ENCODE assay signal across 15 cellular contexts in genomic region chr14:54133896-54134295, GRCh38.
A peak's percentile ranks its signal among the peaks of the same experiment; 100 is the strongest.
DNase-seq lines count a peak whose midpoint lies in the region; ATAC-seq and TF ChIP-seq lines count a peak whose summit lies in the region.
"Had no signal": no experiment of that assay in that cellular context is flagged by ENCODE, and none has a peak within 500 bp of the region (broad histone marks: within the 10 kb centered on the region; RNA-seq: fewer than 3 reads in every experiment).

No MANE protein-coding gene starts in this region.

- 38 to 40% methylated on average over 3 of the region's 3 CpGs for WGBS in thyroid gland, 2 donors

- H3K4me1 ChIP-seq in thyroid gland, result peaks cover 9 to 22% of the 10 kb centered on the region in 2 donors

- H3K4me3 ChIP-seq in thyroid gland (replicated peaks in 1 of 3), result no peak overlapping the region
- H3K4me3 ChIP-seq: smooth muscle cell had no signal

- POLR2A ChIA-PET in WTC11 (lab: Charles Lee), result no interaction called here

- no peaks in the 10 kb centered on the region for H3K27me3 Mint-ChIP-seq in WTC11 (ENCODE audit: low read depth)
- H3K27me3 Mint-ChIP-seq in nephron progenitor cell (ENCODE audit: low read depth, poor library complexity), result peaks cover 2% of the 10 kb centered on the region

- intact Hi-C loops in thyroid gland (cut with DNase I), result no loop called here

- CTCF ChIA-PET in WTC11 (lab: Charles Lee), result no interaction called here

- H3K36me3 ChIP-seq in thyroid gland, result no peaks in the 10 kb centered on the region
- H3K36me3 ChIP-seq: neutrophil had no signal

- H3K27ac ChIP-seq in thyroid gland, result no peak overlapping the region
- H3K27ac ChIP-seq: neutrophil had no signal

- DNase-seq in HuH-7 (ENCODE audit: low spot score) (peak; percentile 34), WTC11 (ENCODE audit: low spot score) (no peak), iris pigment epithelial cell (ENCODE audit: low read depth) (peak; percentile 85), thyroid gland (peak; percentile 47 to 48), GOT3 (lab: John Stamatoyannopoulos, UW) (no peak), nephron progenitor cell (no peak)
- DNase-seq: activated CD4-positive, alpha-beta T cell treated with anti-CD3 and anti-CD28 coated beads, Interleukin-2, amount 10 ng/mL, durations not matched to agents 24 days and 14 days; anterior cingulate cortex; CD4-positive, alpha-beta memory T cell; glutamatergic neuron; left cardiac atrium; T-helper 17 cell had no signal

- peaks cover 9% of the 10 kb centered on the region for H3K9me3 Mint-ChIP-seq in WTC11
- H3K9me3 Mint-ChIP-seq in nephron progenitor cell, result peaks cover 10% of the 10 kb centered on the region
- H3K9me3 Mint-ChIP-seq: activated CD4-positive, alpha-beta T cell treated with anti-CD3 and anti-CD28 coated beads, Interleukin-2, amount 10 ng/mL, durations not matched to agents 24 days and 14 days had no signal

- H3K4me1 Mint-ChIP-seq in WTC11 (peaks cover 11% of the 10 kb centered on the region), nephron progenitor cell (peaks cover 21% of the 10 kb centered on the region)
- H3K4me1 Mint-ChIP-seq: activated CD4-positive, alpha-beta T cell treated with anti-CD3 and anti-CD28 coated beads, Interleukin-2, amount 10 ng/mL, durations not matched to agents 24 days and 14 days had no signal

- ATAC-seq in WTC11 (no peak), GM19328 (IDR thresholded peaks at IDR 0.05; ENCODE audit: unreplicated experiment) (no peak)
- ATAC-seq: T-helper 17 cell had no signal

- H3K9me3 ChIP-seq in thyroid gland, result no peaks in the 10 kb centered on the region
- H3K9me3 ChIP-seq: neutrophil had no signal

- no peak overlapping the region for H3K27ac Mint-ChIP-seq in WTC11
- H3K27ac Mint-ChIP-seq in nephron progenitor cell, result no peak overlapping the region
- H3K27ac Mint-ChIP-seq: activated CD4-positive, alpha-beta T cell treated with anti-CD3 and anti-CD28 coated beads, Interleukin-2, amount 10 ng/mL, durations not matched to agents 24 days and 14 days; CD4-positive, alpha-beta memory T cell; T-helper 17 cell had no signal

- TF ChIP-seq POLR2A in thyroid gland (IDR thresholded peaks at IDR 0.05), result no peak

- TF ChIP-seq CTCF in WTC11 (IDR thresholded peaks at IDR 0.05) (no peak), thyroid gland (IDR thresholded peaks at IDR 0.05) (no peak), nephron progenitor cell (IDR thresholded peaks at IDR 0.05) (no peak)

- H3K36me3 Mint-ChIP-seq in WTC11 (no peaks in the 10 kb centered on the region), nephron progenitor cell (ENCODE audit: low read depth) (no peaks in the 10 kb centered on the region)
- H3K36me3 Mint-ChIP-seq: CD4-positive, alpha-beta memory T cell had no signal

- no peaks in the 10 kb centered on the region for H3K27me3 ChIP-seq in thyroid gland
- H3K27me3 ChIP-seq: neutrophil had no signal

- H3K4me3 Mint-ChIP-seq in WTC11, result no peak overlapping the region
- no peak overlapping the region for H3K4me3 Mint-ChIP-seq in nephron progenitor cell
- H3K4me3 Mint-ChIP-seq: activated CD4-positive, alpha-beta T cell treated with anti-CD3 and anti-CD28 coated beads, Interleukin-2, amount 10 ng/mL, durations not matched to agents 24 days and 14 days; CD4-positive, alpha-beta memory T cell; T-helper 17 cell had no signal

TF ChIP-seq in WTC11, 78 proteins besides CTCF, POLR2A, EP300 and RAD21:
- peak; percentile 81 for TF ChIP-seq GABPB1 (CRISPR knock-in tag; IDR thresholded peaks at IDR 0.05)
- no peak for TF ChIP-seq USF2 (CRISPR knock-in tag; IDR thresholded peaks at IDR 0.05)

Comparison
In these comparisons a context has a peak if more than half of its experiments do, and no peak if none do; other contexts are left out.
1. DNase-seq: peak in HuH-7 (single experiment), iris pigment epithelial cell (single experiment) and thyroid gland (2 of 2); none in WTC11 (single experiment), GOT3 (single experiment) and nephron progenitor cell (single experiment).